Comparison of ENCODE assay signal across 33 cellular contexts in genomic region chr7:51016546-51016945, GRCh38.
"Had no signal": no experiment of that assay in that cellular context is flagged by ENCODE, and none has a peak within 500 bp of the region (broad histone marks: within the 10 kb centered on the region; RNA-seq: fewer than 3 reads in every experiment).

No MANE protein-coding gene starts in this region.

- H3K4me3 Mint-ChIP-seq: activated CD8-positive, alpha-beta T cell treated with anti-CD3 and anti-CD28 coated beads for 36 hours; activated naive CD8-positive, alpha-beta T cell treated with anti-CD3 and anti-CD28 coated beads for 36 hours; activated T-cell treated with anti-CD3 and anti-CD28 coated beads, Interleukin-2, amount 50 U/mL, for 72 hours; activated T-helper 17 cell treated with anti-CD3 and anti-CD28 coated beads, Interleukin-2, amount 50 U/mL, for 72 hours had no signal

- H3K27me3 ChIP-seq: brain microvascular endothelial cell had no signal

- DNase-seq: activated CD4-positive, alpha-beta T cell treated with anti-CD3 and anti-CD28 coated beads for 1 hour; activated CD4-positive, alpha-beta T cell treated with anti-CD3 and anti-CD28 coated beads for 48 hours; activated CD4-positive, CD25-positive, alpha-beta regulatory T cell; activated CD8-positive, alpha-beta T cell treated with anti-CD3 and anti-CD28 coated beads for 36 hours; activated effector memory CD4-positive, alpha-beta T cell treated with anti-CD3 and anti-CD28 coated beads, Interleukin-2, amount 50 U/mL, for 16 hours; activated naive CD4-positive, alpha-beta T cell; activated naive CD4-positive, alpha-beta T cell treated with anti-CD3 and anti-CD28 coated beads, Interleukin-2, amount 50 U/mL, for 16 hours; activated naive CD8-positive, alpha-beta T cell treated with anti-CD3 and anti-CD28 coated beads for 36 hours; activated T-cell treated with anti-CD3 and anti-CD28 coated beads, Interleukin-2, amount 50 U/mL, for 1 hour; activated T-cell treated with anti-CD3 and anti-CD28 coated beads, Interleukin-2, amount 50 U/mL, for 72 hours; amniotic stem cell; aorta; brain microvascular endothelial cell; MM.1S; MV-4-11; NCI-H1092; NCI-H1436 treated with DMSO at 0.1 percent for 48 hours; NCI-H1694 treated with DMSO at 0.1 percent for 48 hours; NCI-H2029; NCI-H2107; NCI-H2171; NCI-H510A; NCI-H526; NCI-H748 treated with DMSO at 0.1 percent for 48 hours; NK-92 treated with Interleukin-12 subunit alpha and Interleukin-12 subunit beta, amount 100 ng/mL, for 24 hours; OCI-M1; SHP77; SJCRH30; T1000; WERI-Rb-1 had no signal

- H3K27ac ChIP-seq: brain microvascular endothelial cell, KMS-11, SJCRH30, SK-N-MC, WERI-Rb-1 had no signal

- H3K9me3 ChIP-seq: SJCRH30 had no signal

- H3K4me2 ChIP-seq: KMS-11 had no signal

- H3K27ac Mint-ChIP-seq: activated CD8-positive, alpha-beta T cell treated with anti-CD3 and anti-CD28 coated beads for 36 hours; activated naive CD8-positive, alpha-beta T cell treated with anti-CD3 and anti-CD28 coated beads for 36 hours; activated T-cell treated with anti-CD3 and anti-CD28 coated beads, Interleukin-2, amount 50 U/mL, for 72 hours; activated T-helper 17 cell treated with anti-CD3 and anti-CD28 coated beads, Interleukin-2, amount 50 U/mL, for 72 hours had no signal

- H3K9me3 Mint-ChIP-seq: activated CD8-positive, alpha-beta T cell treated with anti-CD3 and anti-CD28 coated beads for 36 hours; activated naive CD8-positive, alpha-beta T cell treated with anti-CD3 and anti-CD28 coated beads for 36 hours; activated T-helper 17 cell treated with anti-CD3 and anti-CD28 coated beads, Interleukin-2, amount 50 U/mL, for 72 hours had no signal

- H3K36me3 ChIP-seq: brain microvascular endothelial cell, SJCRH30, WERI-Rb-1 had no signal

- H3K4me1 ChIP-seq: SJCRH30 had no signal

- H3K4me1 Mint-ChIP-seq: activated naive CD8-positive, alpha-beta T cell treated with anti-CD3 and anti-CD28 coated beads for 36 hours; activated T-helper 17 cell treated with anti-CD3 and anti-CD28 coated beads, Interleukin-2, amount 50 U/mL, for 72 hours had no signal

- H3K27me3 Mint-ChIP-seq: activated CD8-positive, alpha-beta T cell treated with anti-CD3 and anti-CD28 coated beads for 36 hours; activated naive CD8-positive, alpha-beta T cell treated with anti-CD3 and anti-CD28 coated beads for 36 hours had no signal

- H3K4me3 ChIP-seq: SJCRH30, SK-N-MC had no signal

- ATAC-seq: activated CD8-positive, alpha-beta T cell treated with anti-CD3 and anti-CD28 coated beads for 36 hours; activated T-cell treated with anti-CD3 and anti-CD28 coated beads, Interleukin-2, amount 50 U/mL, for 72 hours; activated T-helper 17 cell treated with anti-CD3 and anti-CD28 coated beads, Interleukin-2, amount 50 U/mL, for 72 hours had no signal
